Comparison of ENCODE assay signal across 12 cellular contexts in genomic region chr6:5778317-5778857, GRCh38.
DNase-seq lines count a peak whose midpoint lies in the region; ATAC-seq lines count a peak whose summit lies in the region.
"Had no signal": no experiment of that assay in that cellular context is flagged by ENCODE, and none has a peak within 500 bp of the region (broad histone marks: within the 10 kb centered on the region; RNA-seq: fewer than 3 reads in every experiment).

No MANE protein-coding gene starts in this region.

- ATAC-seq in GM19043 (IDR thresholded peaks at IDR 0.05; ENCODE audit: low read depth, unreplicated experiment) (peak; percentile 91), HG02642 (IDR thresholded peaks at IDR 0.05; ENCODE audit: poor library complexity, unreplicated experiment) (peak; percentile 77), HG03439 (IDR thresholded peaks at IDR 0.05; ENCODE audit: unreplicated experiment) (peak; percentile 89)
- ATAC-seq: A549 had no signal

- 0 out of 20 replicates have a peak overlapping the region, but pooled peaks of 1 of the 10 experiments have one; percentile 11 for H3K4me3 ChIP-seq in BLaER1 treated with 17β-estradiol and CSF1 and Interleukin-3, amounts not matched to agents 10 nM and 100 nM
- H3K4me3 ChIP-seq: A549, right lobe of liver had no signal

- peak overlapping the region in 5 of 11 experiments; percentile 5 to 70 (median 64); a peak in 8 of 22 replicates for H3K27ac ChIP-seq in BLaER1 treated with 17β-estradiol and CSF1 and Interleukin-3, amounts not matched to agents 10 nM and 100 nM
- H3K27ac ChIP-seq: A549, right lobe of liver had no signal

- peak overlapping the region; percentile 18 to 90 (median 76); a peak in 21 of 22 replicates for H3K4me2 ChIP-seq in BLaER1 treated with 17β-estradiol and CSF1 and Interleukin-3, amounts not matched to agents 10 nM and 100 nM
- H3K4me2 ChIP-seq: A549 had no signal

- H3K36me3 ChIP-seq in BLaER1 treated with 17β-estradiol and CSF1 and Interleukin-3, amounts not matched to agents 10 nM and 100 nM = peaks cover 0 to 19% (median 8%) of the 10 kb centered on the region in 11 experiments; a peak in 8 of 22 replicates
- H3K36me3 ChIP-seq: right lobe of liver had no signal

- H4K20me1 ChIP-seq in BLaER1 treated with 17β-estradiol and CSF1 and Interleukin-3, amounts not matched to agents 10 nM and 100 nM = no peaks in the 10 kb centered on the region

- DNase-seq in SIG-M5 treated with dmso at 0.1 percent for 504 hours (lab: John Stamatoyannopoulos, UW; ENCODE audit: unreplicated experiment) (no peak), SKM-1 (lab: John Stamatoyannopoulos, UW; ENCODE audit: unreplicated experiment) (no peak), occipital lobe (lab: John Stamatoyannopoulos, UW) (no peak), T-helper 1 cell (no peak)
- DNase-seq: KG1, right lobe of liver, RPMI8226 had no signal

- peak overlapping the region in 3 of 11 experiments; percentile 29 to 47 (median 31); a peak in 4 of 22 replicates for H3K9ac ChIP-seq in BLaER1 treated with 17β-estradiol and CSF1 and Interleukin-3, amounts not matched to agents 10 nM and 100 nM

- peaks cover 0 to 27% (median 0%) of the 10 kb centered on the region in 11 experiments; a peak in 7 of 22 replicates for H3K9me3 ChIP-seq in BLaER1 treated with 17β-estradiol and CSF1 and Interleukin-3, amounts not matched to agents 10 nM and 100 nM (replicated peaks in 1 of 11)
- H3K9me3 ChIP-seq: A549, right lobe of liver had no signal

- peaks cover 0 to 3% (median 0%) of the 10 kb centered on the region in 11 experiments; a peak in 1 of 22 replicates for H3K27me3 ChIP-seq in BLaER1 treated with 17β-estradiol and CSF1 and Interleukin-3, amounts not matched to agents 10 nM and 100 nM
- H3K27me3 ChIP-seq: right lobe of liver had no signal

- peaks cover 24 to 79% (median 62%) of the 10 kb centered on the region in 10 experiments; a peak in 19 of 20 replicates for H3K4me1 ChIP-seq in BLaER1 treated with 17β-estradiol and CSF1 and Interleukin-3, amounts not matched to agents 10 nM and 100 nM
- H3K4me1 ChIP-seq: A549, right lobe of liver had no signal
